Comparison of ENCODE assay signal across 1 cellular context in the genomic region with DNA sequence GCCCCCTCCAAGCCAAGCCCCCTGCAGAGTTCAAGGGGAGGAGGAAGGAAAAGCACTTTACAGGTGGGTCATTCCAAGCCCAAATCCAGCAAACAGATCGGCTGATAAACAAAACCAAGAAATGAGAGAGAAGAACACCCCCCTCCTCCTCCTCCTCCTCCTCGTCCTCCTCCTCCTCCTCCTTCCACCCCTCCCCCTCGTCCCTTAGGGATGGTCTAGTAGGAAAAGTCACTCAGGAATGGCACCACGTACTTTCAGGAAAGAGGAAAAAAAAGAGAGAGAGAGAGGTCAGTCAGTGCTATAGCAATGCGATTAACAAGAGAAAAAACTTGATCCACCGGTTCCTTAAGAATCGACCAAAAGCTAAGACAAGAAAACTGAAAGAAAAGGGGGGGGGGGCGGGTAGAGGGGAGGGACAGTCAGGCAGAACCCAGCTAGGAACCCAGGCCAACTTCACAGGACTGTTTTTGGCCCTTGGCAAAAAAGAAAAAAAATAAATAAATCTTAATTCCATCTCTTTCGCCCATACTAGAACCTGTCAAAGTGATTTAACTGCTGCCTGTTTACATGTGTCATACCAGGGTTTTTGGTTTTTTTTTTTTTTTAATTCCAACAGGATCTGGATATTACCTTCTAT.
TF ChIP-seq lines count a peak whose summit lies in the region.

No MANE protein-coding gene starts in this region.

TF ChIP-seq in GM12878, 131 proteins besides CTCF, POLR2A, EP300 and RAD21:
- TF ChIP-seq TCF3 (IDR thresholded peaks at IDR 0.05; ENCODE audit: borderline replicate concordance, insufficient read depth, low read depth, low read length) = no peak
- no peak for TF ChIP-seq ZBED1 (IDR thresholded peaks at IDR 0.05; ENCODE audit: borderline replicate concordance)
- TF ChIP-seq POLR2AphosphoS5 (IDR thresholded peaks at IDR 0.05; ENCODE audit: low read length) = no peak
- TF ChIP-seq, protein P1, sequence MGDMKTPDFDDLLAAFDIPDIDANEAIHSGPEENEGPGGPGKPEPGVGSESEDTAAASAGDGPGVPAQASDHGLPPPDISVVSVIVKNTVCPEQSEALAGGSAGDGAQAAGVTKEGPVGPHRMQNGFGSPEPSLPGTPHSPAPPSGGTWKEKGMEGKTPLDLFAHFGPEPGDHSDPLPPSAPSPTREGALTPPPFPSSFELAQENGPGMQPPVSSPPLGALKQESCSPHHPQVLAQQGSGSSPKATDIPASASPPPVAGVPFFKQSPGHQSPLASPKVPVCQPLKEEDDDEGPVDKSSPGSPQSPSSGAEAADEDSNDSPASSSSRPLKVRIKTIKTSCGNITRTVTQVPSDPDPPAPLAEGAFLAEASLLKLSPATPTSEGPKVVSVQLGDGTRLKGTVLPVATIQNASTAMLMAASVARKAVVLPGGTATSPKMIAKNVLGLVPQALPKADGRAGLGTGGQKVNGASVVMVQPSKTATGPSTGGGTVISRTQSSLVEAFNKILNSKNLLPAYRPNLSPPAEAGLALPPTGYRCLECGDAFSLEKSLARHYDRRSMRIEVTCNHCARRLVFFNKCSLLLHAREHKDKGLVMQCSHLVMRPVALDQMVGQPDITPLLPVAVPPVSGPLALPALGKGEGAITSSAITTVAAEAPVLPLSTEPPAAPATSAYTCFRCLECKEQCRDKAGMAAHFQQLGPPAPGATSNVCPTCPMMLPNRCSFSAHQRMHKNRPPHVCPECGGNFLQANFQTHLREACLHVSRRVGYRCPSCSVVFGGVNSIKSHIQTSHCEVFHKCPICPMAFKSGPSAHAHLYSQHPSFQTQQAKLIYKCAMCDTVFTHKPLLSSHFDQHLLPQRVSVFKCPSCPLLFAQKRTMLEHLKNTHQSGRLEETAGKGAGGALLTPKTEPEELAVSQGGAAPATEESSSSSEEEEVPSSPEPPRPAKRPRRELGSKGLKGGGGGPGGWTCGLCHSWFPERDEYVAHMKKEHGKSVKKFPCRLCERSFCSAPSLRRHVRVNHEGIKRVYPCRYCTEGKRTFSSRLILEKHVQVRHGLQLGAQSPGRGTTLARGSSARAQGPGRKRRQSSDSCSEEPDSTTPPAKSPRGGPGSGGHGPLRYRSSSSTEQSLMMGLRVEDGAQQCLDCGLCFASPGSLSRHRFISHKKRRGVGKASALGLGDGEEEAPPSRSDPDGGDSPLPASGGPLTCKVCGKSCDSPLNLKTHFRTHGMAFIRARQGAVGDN (IDR thresholded peaks at IDR 0.05) = no peak
- TF ChIP-seq, protein P2, sequence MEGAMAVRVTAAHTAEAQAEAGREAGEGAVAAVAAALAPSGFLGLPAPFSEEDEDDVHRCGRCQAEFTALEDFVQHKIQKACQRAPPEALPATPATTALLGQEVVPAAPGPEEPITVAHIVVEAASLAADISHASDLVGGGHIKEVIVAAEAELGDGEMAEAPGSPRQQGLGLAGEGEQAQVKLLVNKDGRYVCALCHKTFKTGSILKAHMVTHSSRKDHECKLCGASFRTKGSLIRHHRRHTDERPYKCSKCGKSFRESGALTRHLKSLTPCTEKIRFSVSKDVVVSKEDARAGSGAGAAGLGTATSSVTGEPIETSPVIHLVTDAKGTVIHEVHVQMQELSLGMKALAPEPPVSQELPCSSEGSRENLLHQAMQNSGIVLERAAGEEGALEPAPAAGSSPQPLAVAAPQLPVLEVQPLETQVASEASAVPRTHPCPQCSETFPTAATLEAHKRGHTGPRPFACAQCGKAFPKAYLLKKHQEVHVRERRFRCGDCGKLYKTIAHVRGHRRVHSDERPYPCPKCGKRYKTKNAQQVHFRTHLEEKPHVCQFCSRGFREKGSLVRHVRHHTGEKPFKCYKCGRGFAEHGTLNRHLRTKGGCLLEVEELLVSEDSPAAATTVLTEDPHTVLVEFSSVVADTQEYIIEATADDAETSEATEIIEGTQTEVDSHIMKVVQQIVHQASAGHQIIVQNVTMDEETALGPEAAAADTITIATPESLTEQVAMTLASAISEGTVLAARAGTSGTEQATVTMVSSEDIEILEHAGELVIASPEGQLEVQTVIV (IDR thresholded peaks at IDR 0.05; ENCODE audit: borderline replicate concordance, partially characterized antibody) = no peak
- peak; percentile 60; the same call in 1 of the 2 replicates for TF ChIP-seq IKZF1 (conservative IDR thresholded peaks at IDR 0.05)
- TF ChIP-seq MYC (IDR thresholded peaks at IDR 0.05; ENCODE audit: insufficient read depth, insufficient read length, insufficient replicate concordance, low read length, severe bottlenecking) = no peak
- TF ChIP-seq RUNX3 (IDR thresholded peaks at IDR 0.05; ENCODE audit: low read length) = no peak
- TF ChIP-seq CEBPB (IDR thresholded peaks at IDR 0.05; ENCODE audit: borderline replicate concordance in 1 of 2, low read depth in 2 of 2, low read length in 2 of 2) = no peak
- TF ChIP-seq IKZF2 (IDR thresholded peaks at IDR 0.05) = peak; percentile 64 to 72
- TF ChIP-seq, protein P3, sequence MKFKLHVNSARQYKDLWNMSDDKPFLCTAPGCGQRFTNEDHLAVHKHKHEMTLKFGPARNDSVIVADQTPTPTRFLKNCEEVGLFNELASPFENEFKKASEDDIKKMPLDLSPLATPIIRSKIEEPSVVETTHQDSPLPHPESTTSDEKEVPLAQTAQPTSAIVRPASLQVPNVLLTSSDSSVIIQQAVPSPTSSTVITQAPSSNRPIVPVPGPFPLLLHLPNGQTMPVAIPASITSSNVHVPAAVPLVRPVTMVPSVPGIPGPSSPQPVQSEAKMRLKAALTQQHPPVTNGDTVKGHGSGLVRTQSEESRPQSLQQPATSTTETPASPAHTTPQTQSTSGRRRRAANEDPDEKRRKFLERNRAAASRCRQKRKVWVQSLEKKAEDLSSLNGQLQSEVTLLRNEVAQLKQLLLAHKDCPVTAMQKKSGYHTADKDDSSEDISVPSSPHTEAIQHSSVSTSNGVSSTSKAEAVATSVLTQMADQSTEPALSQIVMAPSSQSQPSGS (IDR thresholded peaks at IDR 0.05; ENCODE audit: low read length) = no peak
- TF ChIP-seq RB1 (IDR thresholded peaks at IDR 0.05; ENCODE audit: borderline replicate concordance) = no peak
- TF ChIP-seq CREB1 (IDR thresholded peaks at IDR 0.05; ENCODE audit: low read depth) = no peak
- TF ChIP-seq, protein P4, sequence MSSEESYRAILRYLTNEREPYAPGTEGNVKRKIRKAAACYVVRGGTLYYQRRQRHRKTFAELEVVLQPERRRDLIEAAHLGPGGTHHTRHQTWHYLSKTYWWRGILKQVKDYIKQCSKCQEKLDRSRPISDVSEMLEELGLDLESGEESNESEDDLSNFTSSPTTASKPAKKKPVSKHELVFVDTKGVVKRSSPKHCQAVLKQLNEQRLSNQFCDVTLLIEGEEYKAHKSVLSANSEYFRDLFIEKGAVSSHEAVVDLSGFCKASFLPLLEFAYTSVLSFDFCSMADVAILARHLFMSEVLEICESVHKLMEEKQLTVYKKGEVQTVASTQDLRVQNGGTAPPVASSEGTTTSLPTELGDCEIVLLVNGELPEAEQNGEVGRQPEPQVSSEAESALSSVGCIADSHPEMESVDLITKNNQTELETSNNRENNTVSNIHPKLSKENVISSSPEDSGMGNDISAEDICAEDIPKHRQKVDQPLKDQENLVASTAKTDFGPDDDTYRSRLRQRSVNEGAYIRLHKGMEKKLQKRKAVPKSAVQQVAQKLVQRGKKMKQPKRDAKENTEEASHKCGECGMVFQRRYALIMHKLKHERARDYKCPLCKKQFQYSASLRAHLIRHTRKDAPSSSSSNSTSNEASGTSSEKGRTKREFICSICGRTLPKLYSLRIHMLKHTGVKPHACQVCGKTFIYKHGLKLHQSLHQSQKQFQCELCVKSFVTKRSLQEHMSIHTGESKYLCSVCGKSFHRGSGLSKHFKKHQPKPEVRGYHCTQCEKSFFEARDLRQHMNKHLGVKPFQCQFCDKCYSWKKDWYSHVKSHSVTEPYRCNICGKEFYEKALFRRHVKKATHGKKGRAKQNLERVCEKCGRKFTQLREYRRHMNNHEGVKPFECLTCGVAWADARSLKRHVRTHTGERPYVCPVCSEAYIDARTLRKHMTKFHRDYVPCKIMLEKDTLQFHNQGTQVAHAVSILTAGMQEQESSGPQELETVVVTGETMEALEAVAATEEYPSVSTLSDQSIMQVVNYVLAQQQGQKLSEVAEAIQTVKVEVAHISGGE (CRISPR knock-in tag; IDR thresholded peaks at IDR 0.05) = no peak
- TF ChIP-seq SP1 (IDR thresholded peaks at IDR 0.05; ENCODE audit: low read depth, low read length) = no peak
- no peak for TF ChIP-seq EED (IDR thresholded peaks at IDR 0.05; ENCODE audit: low read depth)
- no peak for TF ChIP-seq CHD2 (IDR thresholded peaks at IDR 0.05; ENCODE audit: borderline replicate concordance, low read depth, low read length)
- no peak; the same call in 1 of the 2 replicates for TF ChIP-seq MXI1 (IDR thresholded peaks at IDR 0.05; ENCODE audit: low read depth, low read length)
- no peak for TF ChIP-seq IRF4 (IDR thresholded peaks at IDR 0.05; ENCODE audit: low read depth, low read length)
- TF ChIP-seq ZNF207 (IDR thresholded peaks at IDR 0.05; ENCODE audit: borderline replicate concordance) = no peak
- TF ChIP-seq ETV6 (conservative IDR thresholded peaks at IDR 0.05 in 1 of 2, IDR thresholded peaks at IDR 0.05 in 1 of 2; ENCODE audit: borderline replicate concordance in 1 of 2, low read depth in 1 of 2) = no peak
- no peak for TF ChIP-seq SRF (IDR thresholded peaks at IDR 0.05; ENCODE audit: low read depth in 2 of 2, low read length in 2 of 2)
- TF ChIP-seq, protein P5, sequence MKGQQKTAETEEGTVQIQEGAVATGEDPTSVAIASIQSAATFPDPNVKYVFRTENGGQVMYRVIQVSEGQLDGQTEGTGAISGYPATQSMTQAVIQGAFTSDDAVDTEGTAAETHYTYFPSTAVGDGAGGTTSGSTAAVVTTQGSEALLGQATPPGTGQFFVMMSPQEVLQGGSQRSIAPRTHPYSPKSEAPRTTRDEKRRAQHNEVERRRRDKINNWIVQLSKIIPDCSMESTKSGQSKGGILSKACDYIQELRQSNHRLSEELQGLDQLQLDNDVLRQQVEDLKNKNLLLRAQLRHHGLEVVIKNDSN (IDR thresholded peaks at IDR 0.05; ENCODE audit: borderline replicate concordance, extremely low read length, insufficient read depth, low read depth, low read length) = no peak
- peak; percentile 88; the same call in 1 of the 2 replicates for TF ChIP-seq WRNIP1 (IDR thresholded peaks at IDR 0.05; ENCODE audit: borderline replicate concordance, low read depth, low read length)
- 0 out of 2 replicates have a peak, but pooled peaks have one; percentile 9 for TF ChIP-seq NFIC (IDR thresholded peaks at IDR 0.05; ENCODE audit: low read depth, low read length)
- TF ChIP-seq, protein P6, sequence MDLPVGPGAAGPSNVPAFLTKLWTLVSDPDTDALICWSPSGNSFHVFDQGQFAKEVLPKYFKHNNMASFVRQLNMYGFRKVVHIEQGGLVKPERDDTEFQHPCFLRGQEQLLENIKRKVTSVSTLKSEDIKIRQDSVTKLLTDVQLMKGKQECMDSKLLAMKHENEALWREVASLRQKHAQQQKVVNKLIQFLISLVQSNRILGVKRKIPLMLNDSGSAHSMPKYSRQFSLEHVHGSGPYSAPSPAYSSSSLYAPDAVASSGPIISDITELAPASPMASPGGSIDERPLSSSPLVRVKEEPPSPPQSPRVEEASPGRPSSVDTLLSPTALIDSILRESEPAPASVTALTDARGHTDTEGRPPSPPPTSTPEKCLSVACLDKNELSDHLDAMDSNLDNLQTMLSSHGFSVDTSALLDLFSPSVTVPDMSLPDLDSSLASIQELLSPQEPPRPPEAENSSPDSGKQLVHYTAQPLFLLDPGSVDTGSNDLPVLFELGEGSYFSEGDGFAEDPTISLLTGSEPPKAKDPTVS (IDR thresholded peaks at IDR 0.05; ENCODE audit: low read depth, low read length) = no peak
- TF ChIP-seq MYB (IDR thresholded peaks at IDR 0.05; ENCODE audit: borderline replicate concordance, low read depth, low read length) = no peak
- TF ChIP-seq NFXL1 (IDR thresholded peaks at IDR 0.05; ENCODE audit: borderline replicate concordance) = peak; percentile 88; the same call in 1 of the 2 replicates
- TF ChIP-seq, protein P7, sequence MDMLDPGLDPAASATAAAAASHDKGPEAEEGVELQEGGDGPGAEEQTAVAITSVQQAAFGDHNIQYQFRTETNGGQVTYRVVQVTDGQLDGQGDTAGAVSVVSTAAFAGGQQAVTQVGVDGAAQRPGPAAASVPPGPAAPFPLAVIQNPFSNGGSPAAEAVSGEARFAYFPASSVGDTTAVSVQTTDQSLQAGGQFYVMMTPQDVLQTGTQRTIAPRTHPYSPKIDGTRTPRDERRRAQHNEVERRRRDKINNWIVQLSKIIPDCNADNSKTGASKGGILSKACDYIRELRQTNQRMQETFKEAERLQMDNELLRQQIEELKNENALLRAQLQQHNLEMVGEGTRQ (IDR thresholded peaks at IDR 0.05; ENCODE audit: borderline replicate concordance, low read depth, low read length) = no peak
- TF ChIP-seq ZNF217 (IDR thresholded peaks at IDR 0.05) = no peak
- TF ChIP-seq, protein P8, sequence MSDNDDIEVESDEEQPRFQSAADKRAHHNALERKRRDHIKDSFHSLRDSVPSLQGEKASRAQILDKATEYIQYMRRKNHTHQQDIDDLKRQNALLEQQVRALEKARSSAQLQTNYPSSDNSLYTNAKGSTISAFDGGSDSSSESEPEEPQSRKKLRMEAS (IDR thresholded peaks at IDR 0.05; ENCODE audit: low read depth, low read length) = no peak
- TF ChIP-seq, protein P9, sequence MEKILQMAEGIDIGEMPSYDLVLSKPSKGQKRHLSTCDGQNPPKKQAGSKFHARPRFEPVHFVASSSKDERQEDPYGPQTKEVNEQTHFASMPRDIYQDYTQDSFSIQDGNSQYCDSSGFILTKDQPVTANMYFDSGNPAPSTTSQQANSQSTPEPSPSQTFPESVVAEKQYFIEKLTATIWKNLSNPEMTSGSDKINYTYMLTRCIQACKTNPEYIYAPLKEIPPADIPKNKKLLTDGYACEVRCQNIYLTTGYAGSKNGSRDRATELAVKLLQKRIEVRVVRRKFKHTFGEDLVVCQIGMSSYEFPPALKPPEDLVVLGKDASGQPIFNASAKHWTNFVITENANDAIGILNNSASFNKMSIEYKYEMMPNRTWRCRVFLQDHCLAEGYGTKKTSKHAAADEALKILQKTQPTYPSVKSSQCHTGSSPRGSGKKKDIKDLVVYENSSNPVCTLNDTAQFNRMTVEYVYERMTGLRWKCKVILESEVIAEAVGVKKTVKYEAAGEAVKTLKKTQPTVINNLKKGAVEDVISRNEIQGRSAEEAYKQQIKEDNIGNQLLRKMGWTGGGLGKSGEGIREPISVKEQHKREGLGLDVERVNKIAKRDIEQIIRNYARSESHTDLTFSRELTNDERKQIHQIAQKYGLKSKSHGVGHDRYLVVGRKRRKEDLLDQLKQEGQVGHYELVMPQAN (conservative IDR thresholded peaks at IDR 0.05) = no peak
- no peak for TF ChIP-seq GATAD2B (conservative IDR thresholded peaks at IDR 0.05; ENCODE audit: low read depth)
- TF ChIP-seq NRF1 (conservative IDR thresholded peaks at IDR 0.05; ENCODE audit: low read depth, low read length) = no peak
